8 cellular contexts compared by ENCODE assay signal in genomic region chr4:110165382-110166285, GRCh38. TPM values are rescaled to one million over a fixed set of nuclear protein-coding genes. Genes with fewer than 3 reads are reported as not detected.
DNase-seq lines count a peak whose midpoint lies in the region; ATAC-seq, FAIRE-seq and TF ChIP-seq lines count a peak whose summit lies in the region.

No MANE protein-coding gene starts in this region.

- H3K4me2 ChIP-seq in A549: peak overlapping the region; percentile 20; the same call in 1 of the 3 replicates

- H3K9me3 ChIP-seq in A549: no peaks in the 10 kb centered on the region
- H3K9me3 ChIP-seq in effector memory CD4-positive, alpha-beta T cell (ENCODE audit: control insufficient read depth, low read length): no peaks in the 10 kb centered on the region

- H3K4me1 ChIP-seq in A549: peaks cover 32% of the 10 kb centered on the region
- H3K4me1 ChIP-seq in effector memory CD4-positive, alpha-beta T cell (ENCODE audit: control insufficient read depth, insufficient read depth, low read length, poor library complexity, severe bottlenecking): peaks cover 19% of the 10 kb centered on the region

- CTCF ChIA-PET in A549 (lab: Yijun Ruan, JAX): no interaction called here

- H3K27ac ChIP-seq in A549: peak overlapping the region; percentile 29 to 80; a peak in 4 of 6 replicates
- peak overlapping the region; percentile 35 for H3K27ac ChIP-seq in effector memory CD4-positive, alpha-beta T cell (ENCODE audit: insufficient read depth, low read length, poor library complexity, severe bottlenecking)

- POLR2A ChIA-PET in A549 (lab: Yijun Ruan, JAX): no interaction called here

- TF ChIP-seq EP300 in A549 (IDR thresholded peaks at IDR 0.05): no peak

- no peak for FAIRE-seq in A549 (lab: Jason Lieb, UNC)

- no peak for TF ChIP-seq CTCF in A549 (IDR thresholded peaks at IDR 0.05)

- no peak for TF ChIP-seq POLR2A in A549 (IDR thresholded peaks at IDR 0.05; ENCODE audit: low read length)

- 54% methylated on average over 5 of the region's 5 CpGs for WGBS in A549 (ENCODE audit: missing lambda C conversion rate)

- H3K27me3 ChIP-seq in effector memory CD4-positive, alpha-beta T cell (replicated peaks; ENCODE audit: control insufficient read depth, insufficient read depth, low read length, poor library complexity, severe bottlenecking): no peaks in the 10 kb centered on the region

- no peaks in the 10 kb centered on the region for H3K36me3 ChIP-seq in effector memory CD4-positive, alpha-beta T cell (ENCODE audit: control insufficient read depth, insufficient read depth, low read length)

- ATAC-seq in A549 (peak; percentile 67 to 75), GM21360 (IDR thresholded peaks at IDR 0.05; ENCODE audit: unreplicated experiment) (no peak), HG03439 (IDR thresholded peaks at IDR 0.05; ENCODE audit: unreplicated experiment) (no peak)

- H3K4me3 ChIP-seq in A549: no peak overlapping the region
- H3K4me3 ChIP-seq in effector memory CD4-positive, alpha-beta T cell (ENCODE audit: insufficient read depth, low read depth, low read length, poor library complexity, severe bottlenecking): no peak overlapping the region

- TF ChIP-seq RAD21 in A549 (conservative IDR thresholded peaks at IDR 0.05 in 1 of 2, IDR thresholded peaks at IDR 0.05 in 1 of 2): no peak

- peak in 1 of 2 experiments; percentile 19 for DNase-seq in A549 (ENCODE audit: low read depth in 1 of 2, low spot score in 1 of 2)
- peak; percentile 7 for DNase-seq in GM19238 (ENCODE audit: insufficient read length, low spot score)
- peak; percentile 77 to 84 for DNase-seq in Kasumi-1 (lab: John Stamatoyannopoulos, UW)
- peak; percentile 35 for DNase-seq in activated CD4-positive, alpha-beta T cell treated with anti-CD3 and anti-CD28 coated beads for 1 hour
- peak in 2 of 3 donors; percentile 28 to 35 for DNase-seq in effector memory CD4-positive, alpha-beta T cell
- DNase-seq in stimulated activated CD4-positive, alpha-beta T cell treated with anti-CD3 and anti-CD28 coated beads, Interleukin-12 subunit alpha, Interleukin-12 subunit beta, amount 100 ng/mL, for 24 hours (ENCODE audit: low read depth in 2 of 2): peak; percentile 35 to 36

TF ChIP-seq in A549, 52 proteins besides CTCF, POLR2A, EP300 and RAD21:
- no peak for TF ChIP-seq PBX3 (IDR thresholded peaks at IDR 0.05)
- TF ChIP-seq JUN (IDR thresholded peaks at IDR 0.05): no peak
- no peak for TF ChIP-seq ZC3H11A (IDR thresholded peaks at IDR 0.05)
- no peak for TF ChIP-seq ZNF302 (CRISPR knock-in tag; IDR thresholded peaks at IDR 0.05)

RNA-seq across cellular contexts. Expression of gene ELOVL6, which starts 32.8 kb away (rescaled TPM):
- polyA plus RNA-seq in A549 (2011; rRNA removed): 24.5 and 26.8 TPM in 2 replicates
- 4.8 and 6.9 TPM in 2 replicates for polyA plus RNA-seq in A549 (2012; cell fraction: cytosol; rRNA removed)
- polyA plus RNA-seq in A549 (2012; cell fraction: nucleus; rRNA removed): 2.4 and 2.9 TPM in 2 replicates
- 20.8 to 22.0 TPM (median 21.5 TPM) in 3 replicates for polyA plus RNA-seq in A549 (2017; fragmentation: RNase III; extraction: RNeasy Plus Mini Kit Qiagen cat#74134 plus additional on column Dnase treatment)
- 12.2 and 13.0 TPM in 2 replicates for polyA minus RNA-seq in A549 (2011; rRNA and poly(A)+ RNA removed)

Comparison
In these comparisons a context has a peak if more than half of its experiments do, and no peak if none do; other contexts are left out.
1. ATAC-seq: peak in A549 (2 of 2); none in GM21360 (single experiment) and HG03439 (single experiment).